Comparison of ENCODE assay signal across 8 cellular contexts in the genomic region with DNA sequence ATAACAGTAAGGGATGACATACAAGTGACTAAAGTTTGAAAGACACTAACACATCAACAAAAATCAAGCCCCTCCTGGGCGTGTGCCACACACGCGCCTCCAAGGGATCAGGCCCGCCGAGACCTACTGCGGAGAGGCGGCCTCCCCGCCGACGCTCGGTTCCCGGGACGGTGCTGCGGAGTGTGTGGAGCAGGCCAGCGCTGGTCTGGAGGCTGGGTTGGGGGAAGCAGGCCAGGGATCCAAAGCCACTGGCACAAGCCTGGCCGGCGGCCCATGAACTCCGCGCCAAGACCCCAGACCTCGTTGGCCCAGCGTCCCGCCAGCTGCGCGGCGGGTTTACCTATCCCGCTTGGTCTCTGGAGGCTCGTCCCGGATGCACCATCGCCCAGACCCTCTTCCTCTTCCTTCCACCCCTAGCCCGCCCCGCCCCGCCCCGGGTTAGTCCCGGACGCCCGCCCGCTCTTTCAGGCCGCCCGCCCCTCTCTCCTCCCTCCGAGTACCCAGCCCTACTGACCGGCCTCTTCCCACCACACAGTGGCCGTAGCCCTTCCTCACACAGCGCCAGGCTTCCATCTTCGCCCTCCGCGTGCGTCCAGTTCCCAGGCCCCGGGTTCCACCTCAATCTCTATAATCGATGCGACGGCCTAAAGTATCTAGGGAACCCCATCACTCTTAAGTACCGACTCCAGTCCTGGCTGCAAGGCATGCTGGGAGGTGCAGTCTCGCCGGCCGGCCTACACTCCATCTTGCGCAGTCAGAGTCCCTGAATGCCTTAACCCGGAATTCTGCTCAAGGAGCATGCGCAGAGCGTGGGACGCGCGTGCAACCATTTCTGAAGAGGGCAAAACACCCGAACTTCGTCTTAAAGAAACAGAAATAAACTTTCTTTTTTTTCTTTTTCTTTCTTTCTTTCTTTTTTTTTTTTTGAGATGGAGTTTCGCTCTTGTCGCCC. TPM values are rescaled to one million over a fixed set of nuclear protein-coding genes. Genes with fewer than 3 reads are reported as not detected.
DNase-seq lines count a peak whose midpoint lies in the region; ATAC-seq and TF ChIP-seq lines count a peak whose summit lies in the region.

A gene with protein sequence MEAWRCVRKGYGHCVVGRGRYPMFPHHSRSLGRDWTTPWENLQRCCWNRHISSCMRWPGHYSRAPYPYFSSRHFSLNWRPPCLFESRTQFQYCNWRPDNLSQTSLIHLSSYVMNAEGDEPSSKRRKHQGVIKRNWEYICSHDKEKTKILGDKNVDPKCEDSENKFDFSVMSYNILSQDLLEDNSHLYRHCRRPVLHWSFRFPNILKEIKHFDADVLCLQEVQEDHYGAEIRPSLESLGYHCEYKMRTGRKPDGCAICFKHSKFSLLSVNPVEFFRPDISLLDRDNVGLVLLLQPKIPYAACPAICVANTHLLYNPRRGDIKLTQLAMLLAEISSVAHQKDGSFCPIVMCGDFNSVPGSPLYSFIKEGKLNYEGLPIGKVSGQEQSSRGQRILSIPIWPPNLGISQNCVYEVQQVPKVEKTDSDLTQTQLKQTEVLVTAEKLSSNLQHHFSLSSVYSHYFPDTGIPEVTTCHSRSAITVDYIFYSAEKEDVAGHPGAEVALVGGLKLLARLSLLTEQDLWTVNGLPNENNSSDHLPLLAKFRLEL (minus strand): TSS at position 769 of the 952 bp plus-strand sequence. CDS start 196 bp downstream, at position 573.

- H3K9me3 Mint-ChIP-seq in T-helper 1 cell treated with Interleukin-12 subunit alpha and Interleukin-12 subunit beta and Interleukin-4 antibody, amounts not matched to agents 30 μg/mL and 1 μg/mL, for 36 hours = no peaks in the 10 kb centered on the region

- peak within 1 kb of the TSS; percentile 63 for H3K4me3 ChIP-seq in upper lobe of right lung

- peak within 1 kb of the TSS; percentile 85 for H3K27ac ChIP-seq in upper lobe of right lung

- in situ Hi-C loops in GM13977 (cut with MboI; ENCODE audit: low pct_unique_long_range_greater_than_20kb, low sequenced_read_pairs, unreplicated experiment) = no loop called here

- no peak for TF ChIP-seq CTCF in GM13977 (IDR thresholded peaks at IDR 0.05; ENCODE audit: extremely low read depth, insufficient read depth, missing control alignments)
- no peak for TF ChIP-seq CTCF in upper lobe of right lung (IDR thresholded peaks at IDR 0.05)

- peaks cover 8% of the 10 kb centered on the region for H3K27me3 Mint-ChIP-seq in T-helper 1 cell treated with Interleukin-12 subunit alpha and Interleukin-12 subunit beta and Interleukin-4 antibody, amounts not matched to agents 30 μg/mL and 1 μg/mL, for 36 hours (ENCODE audit: low read depth)

- H3K4me1 Mint-ChIP-seq in T-helper 1 cell treated with Interleukin-12 subunit alpha and Interleukin-12 subunit beta and Interleukin-4 antibody, amounts not matched to agents 30 μg/mL and 1 μg/mL, for 36 hours (ENCODE audit: low read depth) = peaks cover 21% of the 10 kb centered on the region

- H3K4me1 ChIP-seq in upper lobe of right lung = peaks cover 11% of the 10 kb centered on the region

- peak within 1 kb of the TSS; percentile 100 for H3K4me3 Mint-ChIP-seq in T-helper 1 cell treated with Interleukin-12 subunit alpha and Interleukin-12 subunit beta and Interleukin-4 antibody, amounts not matched to agents 30 μg/mL and 1 μg/mL, for 36 hours

- H3K27ac Mint-ChIP-seq in T-helper 1 cell treated with Interleukin-12 subunit alpha and Interleukin-12 subunit beta and Interleukin-4 antibody, amounts not matched to agents 30 μg/mL and 1 μg/mL, for 36 hours = peak within 1 kb of the TSS; percentile 100

- H3K9me3 ChIP-seq in upper lobe of right lung = no peaks in the 10 kb centered on the region

- H3K36me3 ChIP-seq in upper lobe of right lung = peaks cover 23% of the 10 kb centered on the region

- intact Hi-C loops in left cardiac atrium (cut with DNase I) (no loop called here), posterior vena cava (cut with DNase I) (no loop called here), upper lobe of right lung (cut with DNase I) (no loop called here)

- H3K27me3 ChIP-seq in upper lobe of right lung = no peaks in the 10 kb centered on the region

- DNase-seq in GM13977 (ENCODE audit: low spot score) (peak; percentile 92), NCI-H1694 (lab: John Stamatoyannopoulos, UW) (peak; percentile 98), amniotic stem cell (lab: John Stamatoyannopoulos, UW) (peak; percentile 83), left cardiac atrium (peak; percentile 97), posterior vena cava (ENCODE audit: low spot score) (peak; percentile 99), upper lobe of right lung (peak; percentile 98)

- ATAC-seq in HG02884 (IDR thresholded peaks at IDR 0.05; ENCODE audit: unreplicated experiment) (peak; percentile 94), left cardiac atrium (peak; percentile 98 to 99), upper lobe of right lung (peak; percentile 98)

- peaks cover 25% of the 10 kb centered on the region for H3K36me3 Mint-ChIP-seq in T-helper 1 cell treated with Interleukin-12 subunit alpha and Interleukin-12 subunit beta and Interleukin-4 antibody, amounts not matched to agents 30 μg/mL and 1 μg/mL, for 36 hours (ENCODE audit: low read depth)

RNA-seq across cellular contexts. Expression of the gene that starts here (rescaled TPM):
- total RNA-seq in left cardiac atrium (10 to 100 TPM; 18.8 TPM), posterior vena cava (10 to 100 TPM; 29.7 to 31.1 TPM), upper lobe of right lung (32.9 TPM)

Comparison
In these comparisons a context has a peak if more than half of its experiments do, and no peak if none do; other contexts are left out.
1. Peak in every context shown above with its lines: DNase-seq, ATAC-seq, H3K4me3 ChIP-seq and H3K27ac ChIP-seq.